ENCODE assay signal across 14 cellular contexts in the genomic region with DNA sequence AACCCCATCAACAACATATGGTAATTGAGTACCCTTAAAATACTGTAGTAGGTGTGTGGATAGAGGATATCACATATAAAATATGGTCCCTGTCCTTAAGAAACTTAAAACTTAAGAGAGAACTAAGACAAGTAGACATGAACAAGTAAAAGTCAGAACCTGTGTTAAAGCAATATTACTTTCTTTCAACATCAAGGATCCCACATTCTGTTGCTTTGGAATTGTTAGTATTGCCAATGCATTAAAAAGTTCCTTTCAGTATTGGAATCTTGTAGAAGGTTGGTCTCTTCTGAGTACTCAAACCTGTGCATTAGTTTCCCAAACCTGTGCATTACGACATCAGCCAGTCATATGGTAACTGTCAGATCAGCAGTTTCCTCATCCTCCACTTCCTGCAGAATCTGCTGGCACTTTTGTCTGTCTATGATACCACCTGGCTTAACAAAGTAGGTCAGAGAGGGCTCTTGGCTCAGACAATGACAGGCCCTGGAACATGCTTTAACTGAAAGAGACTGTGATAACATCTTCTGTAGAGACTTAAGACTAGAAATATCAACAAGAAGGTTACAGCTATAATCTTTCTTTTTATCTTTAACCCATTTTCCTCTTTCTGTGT. TPM values are rescaled to one million over a fixed set of nuclear protein-coding genes. Genes with fewer than 3 reads are reported as not detected.
DNase-seq lines count a peak whose midpoint lies in the region; ATAC-seq, FAIRE-seq and TF ChIP-seq lines count a peak whose summit lies in the region.
"Had no signal": no experiment of that assay in that cellular context is flagged by ENCODE, and none has a peak within 500 bp of the region (broad histone marks: within the 10 kb centered on the region; RNA-seq: fewer than 3 reads in every experiment).

No MANE protein-coding gene starts in this region.

- H3K27me3 ChIP-seq in SK-N-SH (ENCODE audit: insufficient read depth) (no peaks in the 10 kb centered on the region), keratinocyte (ENCODE audit: control insufficient read depth, extremely low read depth, insufficient read depth, low read length) (no peaks in the 10 kb centered on the region)
- H3K27me3 ChIP-seq: pancreas, vagina had no signal

- no peak for TF ChIP-seq EP300 in SK-N-SH (IDR thresholded peaks at IDR 0.05; ENCODE audit: borderline replicate concordance in 1 of 2, low read depth in 1 of 2, low read length in 1 of 2)

- H3K9ac ChIP-seq in SK-N-SH (no peak overlapping the region), keratinocyte (ENCODE audit: control insufficient read depth, extremely low read depth, insufficient read depth, low read length) (no peak overlapping the region)

- no peaks in the 10 kb centered on the region for H3K9me3 Mint-ChIP-seq in activated CD4-positive, alpha-beta memory T cell treated with anti-CD3 and anti-CD28 coated beads, Interleukin-2, amount 10 ng/mL, durations not matched to agents 7 days and 5 days
- H3K9me3 Mint-ChIP-seq: mesothelial cell of epicardium had no signal

- H3K36me3 ChIP-seq in SK-N-SH (replicated peaks in 1 of 2; ENCODE audit: control insufficient read depth in 1 of 2, insufficient read depth in 2 of 2, low read length in 1 of 2) (no peaks in the 10 kb centered on the region), keratinocyte (ENCODE audit: control insufficient read depth in 2 of 2, extremely low read depth in 1 of 2, insufficient read depth in 2 of 2, low read length in 2 of 2) (no peaks in the 10 kb centered on the region)
- H3K36me3 ChIP-seq: pancreas, vagina had no signal

- DNase-seq in SK-N-SH: no peak
- DNase-seq in Jurkat, Clone E6-1 (ENCODE audit: low read depth, low spot score): peak; percentile 56
- peak; percentile 54 for DNase-seq in activated CD4-positive, alpha-beta memory T cell treated with anti-CD3 and anti-CD28 coated beads, Interleukin-2, amount 10 ng/mL, durations not matched to agents 7 days and 5 days
- no peak for DNase-seq in keratinocyte (ENCODE audit: low read depth, low spot score)
- DNase-seq in COLO829 (ENCODE audit: low spot score): no peak
- no peak for DNase-seq in OCI-M2 (lab: John Stamatoyannopoulos, UW; ENCODE audit: unreplicated experiment)
- DNase-seq: pancreas had no signal

- no peaks in the 10 kb centered on the region for H3K79me2 ChIP-seq in SK-N-SH (ENCODE audit: insufficient read depth)
- H3K79me2 ChIP-seq in keratinocyte (ENCODE audit: control insufficient read depth, insufficient read depth, low read length): no peaks in the 10 kb centered on the region

- no peaks in the 10 kb centered on the region for H3K36me3 Mint-ChIP-seq in activated CD4-positive, alpha-beta memory T cell treated with anti-CD3 and anti-CD28 coated beads, Interleukin-2, amount 10 ng/mL, durations not matched to agents 7 days and 5 days (ENCODE audit: low read depth)
- H3K36me3 Mint-ChIP-seq: mesothelial cell of epicardium had no signal

- ATAC-seq in SK-N-SH treated with all-trans-retinoic acid at 6 μM for 48 hours (no peak), HG03565 (IDR thresholded peaks at IDR 0.05; ENCODE audit: unreplicated experiment) (no peak)
- ATAC-seq: HCT116, pancreas had no signal

- peak; percentile 34 for FAIRE-seq in keratinocyte (lab: Jason Lieb, UNC)
- FAIRE-seq: pancreas, TTC549 had no signal

- no peaks in the 10 kb centered on the region for H3K9me2 ChIP-seq in SK-N-SH

- H3K27me3 Mint-ChIP-seq in activated CD4-positive, alpha-beta memory T cell treated with anti-CD3 and anti-CD28 coated beads, Interleukin-2, amount 10 ng/mL, durations not matched to agents 7 days and 5 days: no peaks in the 10 kb centered on the region

- POLR2A ChIA-PET in SK-N-SH (lab: Yijun Ruan, JAX): no interaction called here
- POLR2A ChIA-PET in activated CD4-positive, alpha-beta memory T cell treated with anti-CD3 and anti-CD28 coated beads, Interleukin-2, amount 10 ng/mL, durations not matched to agents 7 days and 5 days (lab: Charles Lee): no interaction called here

- no peak overlapping the region for H3K4me3 Mint-ChIP-seq in activated CD4-positive, alpha-beta memory T cell treated with anti-CD3 and anti-CD28 coated beads, Interleukin-2, amount 10 ng/mL, durations not matched to agents 7 days and 5 days
- H3K4me3 Mint-ChIP-seq: mesothelial cell of epicardium had no signal

- peaks cover 0 to 10% of the 10 kb centered on the region in 2 experiments; a peak in 2 of 4 replicates for H3K4me1 ChIP-seq in SK-N-SH (ENCODE audit: control insufficient read depth in 1 of 2, insufficient read depth in 2 of 2, low read depth in 1 of 2, low read length in 1 of 2)
- H3K4me1 ChIP-seq in keratinocyte (ENCODE audit: control insufficient read depth, extremely low read depth, insufficient read depth, low read length): peaks cover 16% of the 10 kb centered on the region
- H3K4me1 ChIP-seq: pancreas had no signal

- H3K27ac ChIP-seq in SK-N-SH (ENCODE audit: low read depth in 2 of 2, low read length in 1 of 2) (no peak overlapping the region), keratinocyte (ENCODE audit: control insufficient read depth, insufficient read depth, low read length) (no peak overlapping the region)
- H3K27ac ChIP-seq: pancreas, RWPE1, vagina had no signal

- H3K4me2 ChIP-seq in SK-N-SH (no peak overlapping the region), keratinocyte (ENCODE audit: control insufficient read depth, extremely low read depth, insufficient read depth, low read depth, low read length) (no peak overlapping the region)

- H3K27ac Mint-ChIP-seq in activated CD4-positive, alpha-beta memory T cell treated with anti-CD3 and anti-CD28 coated beads, Interleukin-2, amount 10 ng/mL, durations not matched to agents 7 days and 5 days: peak overlapping the region; percentile 48
- H3K27ac Mint-ChIP-seq: mesothelial cell of epicardium had no signal

- dilution Hi-C loops in keratinocyte (cut with MboI; ENCODE audit: extremely low pct_ligation_motif_present, low sequenced_read_pairs): no loop called here

- no peaks in the 10 kb centered on the region for H3K9me1 ChIP-seq in keratinocyte (ENCODE audit: control insufficient read depth, extremely low read depth, insufficient read depth, low read length)

- CTCF ChIA-PET in SK-N-SH (lab: Yijun Ruan, JAX): no interaction called here
- CTCF ChIA-PET in activated CD4-positive, alpha-beta memory T cell treated with anti-CD3 and anti-CD28 coated beads, Interleukin-2, amount 10 ng/mL, durations not matched to agents 7 days and 5 days (lab: Charles Lee): no interaction called here

- H3F3A ChIP-seq in SK-N-SH (replicated peaks; ENCODE audit: insufficient read depth): peaks cover 17% of the 10 kb centered on the region

- TF ChIP-seq CTCF in SK-N-SH (IDR thresholded peaks at IDR 0.05) (no peak), keratinocyte (optimal IDR thresholded peaks at IDR 0.05 in 1 of 3, IDR thresholded peaks at IDR 0.05 in 1 of 3, conservative IDR thresholded peaks at IDR 0.05 in 1 of 3; ENCODE audit: extremely low read depth in 1 of 3, insufficient read depth in 2 of 3, low read length in 3 of 3) (no peak)

- H3K4me1 Mint-ChIP-seq in activated CD4-positive, alpha-beta memory T cell treated with anti-CD3 and anti-CD28 coated beads, Interleukin-2, amount 10 ng/mL, durations not matched to agents 7 days and 5 days: peaks cover 13% of the 10 kb centered on the region

- 100% methylated on average over 1 of the region's 1 CpG for WGBS in SK-N-SH (ENCODE audit: low lambda C conversion rate)

- H3K9me3 ChIP-seq in SK-N-SH (no peaks in the 10 kb centered on the region), keratinocyte (ENCODE audit: control insufficient read depth, low read depth, low read length) (no peaks in the 10 kb centered on the region)
- H3K9me3 ChIP-seq: pancreas, vagina had no signal

- TF ChIP-seq RAD21 in SK-N-SH (IDR thresholded peaks at IDR 0.05; ENCODE audit: low read length): no peak

- H4K20me1 ChIP-seq in SK-N-SH (ENCODE audit: insufficient read depth): no peaks in the 10 kb centered on the region
- no peaks in the 10 kb centered on the region for H4K20me1 ChIP-seq in keratinocyte (ENCODE audit: control insufficient read depth, extremely low read depth, insufficient read depth, low read length)

- H2AFZ ChIP-seq in SK-N-SH (ENCODE audit: low read depth) (no peak overlapping the region), keratinocyte (ENCODE audit: control insufficient read depth, low read length) (no peak overlapping the region)

- no peak overlapping the region for H3K4me3 ChIP-seq in SK-N-SH (ENCODE audit: low read depth in 2 of 2, low read length in 1 of 2)
- no peak overlapping the region for H3K4me3 ChIP-seq in Jurkat, Clone E6-1 (ENCODE audit: low read length)
- H3K4me3 ChIP-seq in keratinocyte (ENCODE audit: control insufficient read depth in 2 of 3, extremely low read depth in 1 of 3, insufficient read depth in 2 of 3, low read depth in 1 of 3, low read length in 3 of 3): no peak overlapping the region
- H3K4me3 ChIP-seq: pancreas, vagina had no signal

TF ChIP-seq in SK-N-SH treated with all-trans-retinoic acid at 6 μM for 48 hours, 23 proteins besides CTCF, POLR2A, EP300 and RAD21:
- TF ChIP-seq ZFP3 (CRISPR knock-in tag; IDR thresholded peaks at IDR 0.05): no peak
- peak; percentile 26; the same call in 1 of the 2 replicates for TF ChIP-seq ISL1 (CRISPR knock-in tag; IDR thresholded peaks at IDR 0.05)

TF ChIP-seq in SK-N-SH, 30 proteins besides CTCF, POLR2A, EP300 and RAD21 (continues in another document):
- TF ChIP-seq, protein P1, sequence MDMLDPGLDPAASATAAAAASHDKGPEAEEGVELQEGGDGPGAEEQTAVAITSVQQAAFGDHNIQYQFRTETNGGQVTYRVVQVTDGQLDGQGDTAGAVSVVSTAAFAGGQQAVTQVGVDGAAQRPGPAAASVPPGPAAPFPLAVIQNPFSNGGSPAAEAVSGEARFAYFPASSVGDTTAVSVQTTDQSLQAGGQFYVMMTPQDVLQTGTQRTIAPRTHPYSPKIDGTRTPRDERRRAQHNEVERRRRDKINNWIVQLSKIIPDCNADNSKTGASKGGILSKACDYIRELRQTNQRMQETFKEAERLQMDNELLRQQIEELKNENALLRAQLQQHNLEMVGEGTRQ (IDR thresholded peaks at IDR 0.05; ENCODE audit: borderline replicate concordance, low read depth, low read length): no peak

RNA-seq across cellular contexts. Expression of a gene that starts 56.5 kb away (rescaled TPM):
- 25.8 and 30.0 TPM in 2 replicates for polyA plus RNA-seq in SK-N-SH (2012; rRNA removed)
- 27.8 and 31.4 TPM in 2 replicates for polyA plus RNA-seq in SK-N-SH (2012; cell fraction: cytosol; rRNA removed)
- 20.5 and 20.6 TPM in 2 replicates for polyA plus RNA-seq in SK-N-SH (2012; cell fraction: nucleus; rRNA removed)
- 7.4 TPM for polyA plus RNA-seq in Jurkat, Clone E6-1 (2012; ENCODE audit: insufficient read depth, insufficient read length)
- total RNA-seq in activated CD4-positive, alpha-beta memory T cell treated with anti-CD3 and anti-CD28 coated beads, Interleukin-2, amount 10 ng/mL, durations not matched to agents 7 days and 5 days: 10 to 100 TPM; 22.1 to 25.5 TPM
- 8.3 to 10.9 TPM (median 10.6 TPM) in 3 replicates for polyA plus RNA-seq in keratinocyte
- 2.3 TPM for polyA plus RNA-seq in keratinocyte (2011; ENCODE audit: low read depth)
- 8.5 and 8.7 TPM in 2 replicates for polyA plus RNA-seq in keratinocyte (2011; cell fraction: cytosol; rRNA removed)
- 9.9 and 10.5 TPM in 2 replicates for polyA plus RNA-seq in keratinocyte (2011; cell fraction: nucleus; rRNA removed)
- 7.2 and 15.5 TPM in 2 replicates for polyA plus RNA-seq in keratinocyte (2012; ENCODE audit: low replicate concordance)
- 3.0 to 4.3 TPM (median 3.5 TPM) in 3 replicates for polyA minus RNA-seq in keratinocyte
- 14.6 TPM for polyA minus RNA-seq in keratinocyte (2011; cell fraction: cytosol; rRNA and poly(A)+ RNA removed)
- polyA minus RNA-seq in keratinocyte (2011; cell fraction: nucleus; rRNA and poly(A)+ RNA removed): 6.7 and 8.7 TPM in 2 replicates

Comparison
In these comparisons a context has a peak if more than half of its experiments do, and no peak if none do; other contexts are left out.
1. DNase-seq: peak in Jurkat, Clone E6-1 (single experiment) and activated CD4-positive, alpha-beta memory T cell treated with anti-CD3 and anti-CD28 coated beads, Interleukin-2, amount 10 ng/mL, durations not matched to agents 7 days and 5 days (single experiment); none in SK-N-SH (single experiment), keratinocyte (single experiment), COLO829 (single experiment) and OCI-M2 (single experiment).